In genomic region chr3:36418296-36418695, GRCh38 we compare ENCODE assay signal across 24 cellular contexts. TPM values are rescaled to one million over a fixed set of nuclear protein-coding genes. Genes with fewer than 3 reads are reported as not detected.
DNase-seq lines count a peak whose midpoint lies in the region; FAIRE-seq and TF ChIP-seq lines count a peak whose summit lies in the region.
"Had no signal": no experiment of that assay in that cellular context is flagged by ENCODE, and none has a peak within 500 bp of the region (broad histone marks: within the 10 kb centered on the region; RNA-seq: fewer than 3 reads in every experiment).

No MANE protein-coding gene starts in this region.

- no peaks in the 10 kb centered on the region for H3K4me1 Mint-ChIP-seq in mesothelial cell of epicardium
- H3K4me1 Mint-ChIP-seq in activated naive CD4-positive, alpha-beta T cell treated with anti-CD3 and anti-CD28 coated beads, Interleukin-2, amount 10 ng/mL, durations not matched to agents 7 days and 5 days = no peaks in the 10 kb centered on the region
- H3K4me1 Mint-ChIP-seq: IgD-negative memory B cell had no signal

- no peaks in the 10 kb centered on the region for H3K27me3 Mint-ChIP-seq in mesothelial cell of epicardium (ENCODE audit: low read depth)
- no peaks in the 10 kb centered on the region for H3K27me3 Mint-ChIP-seq in activated naive CD4-positive, alpha-beta T cell treated with anti-CD3 and anti-CD28 coated beads, Interleukin-2, amount 10 ng/mL, durations not matched to agents 7 days and 5 days
- H3K27me3 Mint-ChIP-seq: IgD-negative memory B cell had no signal

- no peak overlapping the region for H3K4me3 ChIP-seq in AG10803 (ENCODE audit: low read length)
- no peak overlapping the region for H3K4me3 ChIP-seq in epithelial cell of esophagus (ENCODE audit: low read length)

- no peak overlapping the region for H3K27ac Mint-ChIP-seq in mesothelial cell of epicardium
- no peak overlapping the region for H3K27ac Mint-ChIP-seq in activated naive CD4-positive, alpha-beta T cell treated with anti-CD3 and anti-CD28 coated beads, Interleukin-2, amount 10 ng/mL, durations not matched to agents 7 days and 5 days
- H3K27ac Mint-ChIP-seq: CD4-positive, alpha-beta T cell; IgD-negative memory B cell had no signal

- no peak for TF ChIP-seq CTCF in AG10803 (conservative IDR thresholded peaks at IDR 0.05; ENCODE audit: low read length)
- TF ChIP-seq CTCF in epithelial cell of esophagus (IDR thresholded peaks at IDR 0.05; ENCODE audit: insufficient read depth, low read depth, low read length, missing control alignments) = no peak
- no peak for TF ChIP-seq CTCF in mesothelial cell of epicardium (IDR thresholded peaks at IDR 0.05; ENCODE audit: unreplicated experiment)

- H3K4me3 Mint-ChIP-seq in mesothelial cell of epicardium = no peak overlapping the region
- no peak overlapping the region for H3K4me3 Mint-ChIP-seq in activated naive CD4-positive, alpha-beta T cell treated with anti-CD3 and anti-CD28 coated beads, Interleukin-2, amount 10 ng/mL, durations not matched to agents 7 days and 5 days
- H3K4me3 Mint-ChIP-seq: CD4-positive, alpha-beta T cell; IgD-negative memory B cell had no signal

- peak; percentile 78 for FAIRE-seq in RCC 7860 (lab: Jason Lieb, UNC)
- FAIRE-seq: A204.1, GM12891 had no signal

- peaks cover 18% of the 10 kb centered on the region for H3K9me3 Mint-ChIP-seq in mesothelial cell of epicardium
- H3K9me3 Mint-ChIP-seq in activated naive CD4-positive, alpha-beta T cell treated with anti-CD3 and anti-CD28 coated beads, Interleukin-2, amount 10 ng/mL, durations not matched to agents 7 days and 5 days = peaks cover 2% of the 10 kb centered on the region

- H3K36me3 Mint-ChIP-seq in mesothelial cell of epicardium = no peaks in the 10 kb centered on the region
- H3K36me3 Mint-ChIP-seq in activated naive CD4-positive, alpha-beta T cell treated with anti-CD3 and anti-CD28 coated beads, Interleukin-2, amount 10 ng/mL, durations not matched to agents 7 days and 5 days = no peaks in the 10 kb centered on the region
- H3K36me3 Mint-ChIP-seq: IgD-negative memory B cell had no signal

- DNase-seq in AG10803 (ENCODE audit: low read depth) = peak; percentile 15
- no peak for DNase-seq in RCC 7860 (ENCODE audit: low spot score)
- DNase-seq in epithelial cell of esophagus (ENCODE audit: low read depth) = peak; percentile 46
- DNase-seq in kidney tubule cell (ENCODE audit: low spot score) = peak; percentile 74
- DNase-seq in mesothelial cell of epicardium (ENCODE audit: low spot score in 2 of 2, unreplicated experiment in 2 of 2) = no peak
- no peak for DNase-seq in DMS53 treated with DMSO at 0.1 percent for 48 hours (lab: John Stamatoyannopoulos, UW; ENCODE audit: unreplicated experiment)
- DNase-seq in activated naive CD4-positive, alpha-beta T cell treated with anti-CD3 and anti-CD28 coated beads, Interleukin-2, amount 10 ng/mL, durations not matched to agents 7 days and 5 days = no peak
- DNase-seq: CD4-positive, alpha-beta T cell; COR-L47; DMS 273 treated with DMSO at 0.1 percent for 48 hours; DND-41; H7; MV-4-11; NCI-H1105 treated with DMSO at 0.1 percent for 48 hours; NCI-H2081; NCI-H2171; NCI-H345; NCI-H526; SHP77 treated with DMSO at 0.1 percent for 48 hours; SK-N-SH had no signal

- CTCF ChIA-PET in activated naive CD4-positive, alpha-beta T cell treated with anti-CD3 and anti-CD28 coated beads, Interleukin-2, amount 10 ng/mL, durations not matched to agents 7 days and 5 days (lab: Charles Lee) = no interaction called here

RNA-seq across cellular contexts. Expression of gene STAC, which starts 38.0 kb away (rescaled TPM):
- 1.4 to 2.3 TPM (median 1.9 TPM) in 3 replicates for total RNA-seq in mesothelial cell of epicardium
- total RNA-seq: CD4-positive, alpha-beta T cell; OCI-LY7 had no signal

Comparison
In these comparisons a context has a peak if more than half of its experiments do, and no peak if none do; other contexts are left out.
1. DNase-seq: peak in AG10803 (single experiment), epithelial cell of esophagus (single experiment) and kidney tubule cell (single experiment); none in RCC 7860 (single experiment), mesothelial cell of epicardium (0 of 2), DMS53 treated with DMSO at 0.1 percent for 48 hours (single experiment) and activated naive CD4-positive, alpha-beta T cell treated with anti-CD3 and anti-CD28 coated beads, Interleukin-2, amount 10 ng/mL, durations not matched to agents 7 days and 5 days (single experiment).